15 cellular contexts compared by ENCODE assay signal in the genomic region with DNA sequence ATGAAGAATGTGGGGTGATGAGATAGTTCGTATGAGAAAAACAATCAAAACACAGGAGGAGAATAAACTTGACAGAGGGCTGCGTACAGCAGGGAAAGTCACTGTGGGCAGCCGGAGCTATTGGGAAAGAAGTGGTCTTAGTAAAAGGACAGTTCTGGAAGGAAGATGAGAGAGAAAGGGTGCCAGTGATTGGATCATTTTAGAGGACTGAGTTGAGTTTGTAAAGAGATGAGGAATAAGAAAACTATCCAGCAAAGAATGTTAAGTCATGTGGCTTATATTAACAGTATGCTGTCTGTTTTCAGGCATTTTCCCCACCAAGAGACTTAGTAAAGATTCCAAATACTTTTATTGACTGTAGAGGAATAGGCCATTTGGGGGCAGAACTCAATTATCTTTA. TPM values are rescaled to one million over a fixed set of nuclear protein-coding genes. Genes with fewer than 3 reads are reported as not detected.
DNase-seq lines count a peak whose midpoint lies in the region; ATAC-seq and TF ChIP-seq lines count a peak whose summit lies in the region.
"Had no signal": no experiment of that assay in that cellular context is flagged by ENCODE, and none has a peak within 500 bp of the region (broad histone marks: within the 10 kb centered on the region; RNA-seq: fewer than 3 reads in every experiment).

No MANE protein-coding gene starts in this region.

- TF ChIP-seq CTCF in fibroblast of the aortic adventitia (IDR thresholded peaks at IDR 0.05; ENCODE audit: insufficient read depth, low read length), result no peak

- peak overlapping the region; percentile 19 for H3K4me3 ChIP-seq in fibroblast of the aortic adventitia (ENCODE audit: low read depth, low read length)
- H3K4me3 ChIP-seq in skeletal muscle cell (ENCODE audit: low read depth, low read length), result no peak overlapping the region
- H3K4me3 ChIP-seq: PC-9, uterus had no signal

- ATAC-seq in SK-N-SH treated with all-trans-retinoic acid at 6 μM for 48 hours, result peak; percentile 96
- ATAC-seq in HG02852 (IDR thresholded peaks at IDR 0.05; ENCODE audit: unreplicated experiment), result no peak
- no peak for ATAC-seq in GM18858 (IDR thresholded peaks at IDR 0.05; ENCODE audit: unreplicated experiment)
- ATAC-seq in HG03280 (IDR thresholded peaks at IDR 0.05; ENCODE audit: unreplicated experiment), result no peak
- ATAC-seq: activated T-helper 17 cell treated with anti-CD3 and anti-CD28 coated beads, Interleukin-2, amount 50 U/mL, for 72 hours had no signal

- DNase-seq in EL (peak; percentile 93), fibroblast of the aortic adventitia (ENCODE audit: low read depth) (peak; percentile 91), skeletal muscle cell (ENCODE audit: low read depth) (peak; percentile 75)
- DNase-seq in stimulated activated CD4-positive, alpha-beta T cell treated with anti-CD3 and anti-CD28 coated beads, Interleukin-4, amount 100 ng/mL, for 24 hours, result no peak
- DNase-seq: islet precursor cell, NCI-H146, NCI-H524, PC-9, uterus had no signal

TF ChIP-seq in SK-N-SH treated with all-trans-retinoic acid at 6 μM for 48 hours, 23 proteins besides CTCF, POLR2A, EP300 and RAD21:
- no peak for TF ChIP-seq ZNF70 (CRISPR knock-in tag; IDR thresholded peaks at IDR 0.05)
- no peak for TF ChIP-seq ZC3H10 (CRISPR knock-in tag; IDR thresholded peaks at IDR 0.05)
- TF ChIP-seq ZNF565 (CRISPR knock-in tag; conservative IDR thresholded peaks at IDR 0.05; ENCODE audit: low read depth), result no peak
- TF ChIP-seq, protein P1, sequence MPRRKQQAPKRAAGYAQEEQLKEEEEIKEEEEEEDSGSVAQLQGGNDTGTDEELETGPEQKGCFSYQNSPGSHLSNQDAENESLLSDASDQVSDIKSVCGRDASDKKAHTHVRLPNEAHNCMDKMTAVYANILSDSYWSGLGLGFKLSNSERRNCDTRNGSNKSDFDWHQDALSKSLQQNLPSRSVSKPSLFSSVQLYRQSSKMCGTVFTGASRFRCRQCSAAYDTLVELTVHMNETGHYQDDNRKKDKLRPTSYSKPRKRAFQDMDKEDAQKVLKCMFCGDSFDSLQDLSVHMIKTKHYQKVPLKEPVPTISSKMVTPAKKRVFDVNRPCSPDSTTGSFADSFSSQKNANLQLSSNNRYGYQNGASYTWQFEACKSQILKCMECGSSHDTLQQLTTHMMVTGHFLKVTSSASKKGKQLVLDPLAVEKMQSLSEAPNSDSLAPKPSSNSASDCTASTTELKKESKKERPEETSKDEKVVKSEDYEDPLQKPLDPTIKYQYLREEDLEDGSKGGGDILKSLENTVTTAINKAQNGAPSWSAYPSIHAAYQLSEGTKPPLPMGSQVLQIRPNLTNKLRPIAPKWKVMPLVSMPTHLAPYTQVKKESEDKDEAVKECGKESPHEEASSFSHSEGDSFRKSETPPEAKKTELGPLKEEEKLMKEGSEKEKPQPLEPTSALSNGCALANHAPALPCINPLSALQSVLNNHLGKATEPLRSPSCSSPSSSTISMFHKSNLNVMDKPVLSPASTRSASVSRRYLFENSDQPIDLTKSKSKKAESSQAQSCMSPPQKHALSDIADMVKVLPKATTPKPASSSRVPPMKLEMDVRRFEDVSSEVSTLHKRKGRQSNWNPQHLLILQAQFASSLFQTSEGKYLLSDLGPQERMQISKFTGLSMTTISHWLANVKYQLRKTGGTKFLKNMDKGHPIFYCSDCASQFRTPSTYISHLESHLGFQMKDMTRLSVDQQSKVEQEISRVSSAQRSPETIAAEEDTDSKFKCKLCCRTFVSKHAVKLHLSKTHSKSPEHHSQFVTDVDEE (CRISPR knock-in tag; IDR thresholded peaks at IDR 0.05), result no peak
- TF ChIP-seq ESRRG (CRISPR knock-in tag; IDR thresholded peaks at IDR 0.05), result no peak
- TF ChIP-seq TOX (CRISPR knock-in tag; IDR thresholded peaks at IDR 0.05; ENCODE audit: borderline replicate concordance), result no peak
- TF ChIP-seq, protein P2, sequence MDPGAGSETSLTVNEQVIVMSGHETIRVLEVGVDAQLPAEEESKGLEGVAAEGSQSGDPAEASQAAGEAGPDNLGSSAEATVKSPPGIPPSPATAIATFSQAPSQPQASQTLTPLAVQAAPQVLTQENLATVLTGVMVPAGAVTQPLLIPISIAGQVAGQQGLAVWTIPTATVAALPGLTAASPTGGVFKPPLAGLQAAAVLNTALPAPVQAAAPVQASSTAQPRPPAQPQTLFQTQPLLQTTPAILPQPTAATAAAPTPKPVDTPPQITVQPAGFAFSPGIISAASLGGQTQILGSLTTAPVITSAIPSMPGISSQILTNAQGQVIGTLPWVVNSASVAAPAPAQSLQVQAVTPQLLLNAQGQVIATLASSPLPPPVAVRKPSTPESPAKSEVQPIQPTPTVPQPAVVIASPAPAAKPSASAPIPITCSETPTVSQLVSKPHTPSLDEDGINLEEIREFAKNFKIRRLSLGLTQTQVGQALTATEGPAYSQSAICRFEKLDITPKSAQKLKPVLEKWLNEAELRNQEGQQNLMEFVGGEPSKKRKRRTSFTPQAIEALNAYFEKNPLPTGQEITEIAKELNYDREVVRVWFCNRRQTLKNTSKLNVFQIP (CRISPR knock-in tag; IDR thresholded peaks at IDR 0.05; ENCODE audit: borderline replicate concordance, low read depth), result no peak
- TF ChIP-seq ZFP30 (CRISPR knock-in tag; IDR thresholded peaks at IDR 0.05), result no peak
- TF ChIP-seq, protein P3, sequence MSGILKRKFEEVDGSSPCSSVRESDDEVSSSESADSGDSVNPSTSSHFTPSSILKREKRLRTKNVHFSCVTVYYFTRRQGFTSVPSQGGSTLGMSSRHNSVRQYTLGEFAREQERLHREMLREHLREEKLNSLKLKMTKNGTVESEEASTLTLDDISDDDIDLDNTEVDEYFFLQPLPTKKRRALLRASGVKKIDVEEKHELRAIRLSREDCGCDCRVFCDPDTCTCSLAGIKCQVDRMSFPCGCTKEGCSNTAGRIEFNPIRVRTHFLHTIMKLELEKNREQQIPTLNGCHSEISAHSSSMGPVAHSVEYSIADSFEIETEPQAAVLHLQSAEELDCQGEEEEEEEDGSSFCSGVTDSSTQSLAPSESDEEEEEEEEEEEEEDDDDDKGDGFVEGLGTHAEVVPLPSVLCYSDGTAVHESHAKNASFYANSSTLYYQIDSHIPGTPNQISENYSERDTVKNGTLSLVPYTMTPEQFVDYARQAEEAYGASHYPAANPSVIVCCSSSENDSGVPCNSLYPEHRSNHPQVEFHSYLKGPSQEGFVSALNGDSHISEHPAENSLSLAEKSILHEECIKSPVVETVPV (CRISPR knock-in tag; IDR thresholded peaks at IDR 0.05), result no peak
- TF ChIP-seq RARB (CRISPR knock-in tag; IDR thresholded peaks at IDR 0.05), result no peak
- TF ChIP-seq OSR1 (CRISPR knock-in tag; IDR thresholded peaks at IDR 0.05), result no peak
- TF ChIP-seq BACH2 (CRISPR knock-in tag; IDR thresholded peaks at IDR 0.05; ENCODE audit: borderline replicate concordance), result no peak
- TF ChIP-seq, protein P4, sequence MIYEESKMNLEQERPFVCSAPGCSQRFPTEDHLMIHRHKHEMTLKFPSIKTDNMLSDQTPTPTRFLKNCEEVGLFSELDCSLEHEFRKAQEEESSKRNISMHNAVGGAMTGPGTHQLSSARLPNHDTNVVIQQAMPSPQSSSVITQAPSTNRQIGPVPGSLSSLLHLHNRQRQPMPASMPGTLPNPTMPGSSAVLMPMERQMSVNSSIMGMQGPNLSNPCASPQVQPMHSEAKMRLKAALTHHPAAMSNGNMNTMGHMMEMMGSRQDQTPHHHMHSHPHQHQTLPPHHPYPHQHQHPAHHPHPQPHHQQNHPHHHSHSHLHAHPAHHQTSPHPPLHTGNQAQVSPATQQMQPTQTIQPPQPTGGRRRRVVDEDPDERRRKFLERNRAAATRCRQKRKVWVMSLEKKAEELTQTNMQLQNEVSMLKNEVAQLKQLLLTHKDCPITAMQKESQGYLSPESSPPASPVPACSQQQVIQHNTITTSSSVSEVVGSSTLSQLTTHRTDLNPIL (CRISPR knock-in tag; IDR thresholded peaks at IDR 0.05; ENCODE audit: low read depth), result no peak
- TF ChIP-seq SNAI2 (CRISPR knock-in tag; IDR thresholded peaks at IDR 0.05), result no peak
- TF ChIP-seq ZNF8 (CRISPR knock-in tag; IDR thresholded peaks at IDR 0.05), result no peak
- no peak for TF ChIP-seq ISL1 (CRISPR knock-in tag; IDR thresholded peaks at IDR 0.05)
- TF ChIP-seq TCF4 (CRISPR knock-in tag; IDR thresholded peaks at IDR 0.05; ENCODE audit: borderline replicate concordance), result no peak
- no peak for TF ChIP-seq GLIS3 (CRISPR knock-in tag; IDR thresholded peaks at IDR 0.05)

RNA-seq across cellular contexts. Expression of a gene that starts 15.4 kb away (rescaled TPM):
- total RNA-seq in fibroblast of the aortic adventitia (ENCODE audit: low replicate concordance), result 65.0 and 193 TPM in 2 replicates
- total RNA-seq: activated T-helper 17 cell treated with anti-CD3 and anti-CD28 coated beads, Interleukin-2, amount 50 U/mL, for 72 hours had no signal

RNA-seq across cellular contexts. Expression of a gene that starts 35.9 kb away (rescaled TPM):
- total RNA-seq in fibroblast of the aortic adventitia (ENCODE audit: low replicate concordance), result 0.09 TPM in 1 of 2 replicates, not detected in the other
- total RNA-seq: activated T-helper 17 cell treated with anti-CD3 and anti-CD28 coated beads, Interleukin-2, amount 50 U/mL, for 72 hours; ascending aorta; PC-9 had no signal
